ENCODE assay signal across 18 cellular contexts in genomic region chr22:22403306-22403705, GRCh38.
DNase-seq lines count a peak whose midpoint lies in the region; ATAC-seq, FAIRE-seq and TF ChIP-seq lines count a peak whose summit lies in the region.
"Had no signal": no experiment of that assay in that cellular context is flagged by ENCODE, and none has a peak within 500 bp of the region (broad histone marks: within the 10 kb centered on the region; RNA-seq: fewer than 3 reads in every experiment).

No MANE protein-coding gene starts in this region.

- H2AFZ ChIP-seq in OCI-LY1 (ENCODE audit: low read length) (no peak overlapping the region), smooth muscle cell (ENCODE audit: low read depth) (no peak overlapping the region)
- H2AFZ ChIP-seq: GM23248 had no signal

- FAIRE-seq in bronchial epithelial cell (lab: Jason Lieb, UNC) = peak; percentile 92
- FAIRE-seq: G401.6, H1 had no signal

- no peak overlapping the region for H3K27ac Mint-ChIP-seq in naive thymus-derived CD8-positive, alpha-beta T cell

- H3K9ac ChIP-seq in OCI-LY1 (ENCODE audit: low read length) = no peak overlapping the region; the same call in 1 of the 2 replicates
- no peak overlapping the region for H3K9ac ChIP-seq in smooth muscle cell (ENCODE audit: low read depth)
- H3K9ac ChIP-seq: GM23248 had no signal

- H3K4me3 ChIP-seq in OCI-LY1 (ENCODE audit: low read depth, low read length, poor library complexity, severe bottlenecking) = no peak overlapping the region
- no peak overlapping the region for H3K4me3 ChIP-seq in bronchial epithelial cell (ENCODE audit: low read depth, low read length)
- no peak overlapping the region for H3K4me3 ChIP-seq in smooth muscle cell
- H3K4me3 ChIP-seq: GM23248 had no signal

- TF ChIP-seq CTCF in OCI-LY1 (IDR thresholded peaks at IDR 0.05; ENCODE audit: low read length) (no peak), bronchial epithelial cell (IDR thresholded peaks at IDR 0.05; ENCODE audit: insufficient read depth, low read length, severe bottlenecking) (no peak), smooth muscle cell (IDR thresholded peaks at IDR 0.05; ENCODE audit: borderline replicate concordance, insufficient read depth, poor library complexity, severe bottlenecking) (no peak)

- no peaks in the 10 kb centered on the region for H3F3A ChIP-seq in OCI-LY1 (ENCODE audit: insufficient read depth, low read length)
- H3F3A ChIP-seq in smooth muscle cell (ENCODE audit: low read depth) = no peaks in the 10 kb centered on the region

- no peaks in the 10 kb centered on the region for H3K36me3 ChIP-seq in OCI-LY1 (ENCODE audit: insufficient read depth, low read length)
- H3K36me3 ChIP-seq in bronchial epithelial cell (ENCODE audit: control insufficient read depth, insufficient read depth, low read length) = no peaks in the 10 kb centered on the region
- H3K36me3 ChIP-seq in smooth muscle cell (ENCODE audit: low read depth) = no peaks in the 10 kb centered on the region

- no peaks in the 10 kb centered on the region for H3K9me3 Mint-ChIP-seq in naive thymus-derived CD8-positive, alpha-beta T cell
- H3K9me3 Mint-ChIP-seq: CD4-positive, alpha-beta memory T cell had no signal

- peaks cover 0 to 2% (median 0%) of the 10 kb centered on the region in 3 donors for H3K36me3 Mint-ChIP-seq in naive thymus-derived CD8-positive, alpha-beta T cell
- H3K36me3 Mint-ChIP-seq: CD4-positive, alpha-beta memory T cell had no signal

- no peak overlapping the region; the same call in 1 of the 2 replicates for H3K4me2 ChIP-seq in OCI-LY1 (ENCODE audit: low read length)
- H3K4me2 ChIP-seq in smooth muscle cell = no peak overlapping the region

- H3K4me1 Mint-ChIP-seq in naive thymus-derived CD8-positive, alpha-beta T cell = peaks cover 0 to 10% (median 0%) of the 10 kb centered on the region in 4 donors
- H3K4me1 Mint-ChIP-seq: CD4-positive, alpha-beta memory T cell had no signal

- POLR2A ChIA-PET in naive thymus-derived CD8-positive, alpha-beta T cell (lab: Charles Lee) = no interaction called here

- H3K27me3 Mint-ChIP-seq in naive thymus-derived CD8-positive, alpha-beta T cell = peaks cover 3 to 13% (median 6%) of the 10 kb centered on the region in 5 donors

- ATAC-seq in naive thymus-derived CD8-positive, alpha-beta T cell = no peak

- H3K79me2 ChIP-seq in OCI-LY1 (ENCODE audit: insufficient read depth, low read length) = no peaks in the 10 kb centered on the region
- no peaks in the 10 kb centered on the region for H3K79me2 ChIP-seq in smooth muscle cell (ENCODE audit: low read depth)

- peaks cover 50% of the 10 kb centered on the region for H3K4me1 ChIP-seq in OCI-LY1 (ENCODE audit: insufficient read depth, low read length, severe bottlenecking)
- no peaks in the 10 kb centered on the region for H3K4me1 ChIP-seq in smooth muscle cell (ENCODE audit: low read depth)

- H3K9me2 ChIP-seq in OCI-LY1 (ENCODE audit: low read depth, low read length) = no peaks in the 10 kb centered on the region

- H3K27ac ChIP-seq in OCI-LY1 (ENCODE audit: low read depth, low read length, poor library complexity, severe bottlenecking) = peak overlapping the region; percentile 78
- H3K27ac ChIP-seq in smooth muscle cell (ENCODE audit: low read depth) = no peak overlapping the region
- H3K27ac ChIP-seq: GM23248 had no signal

- H3K27me3 ChIP-seq in OCI-LY1 (ENCODE audit: insufficient read depth, low read length) (no peaks in the 10 kb centered on the region), bronchial epithelial cell (ENCODE audit: control insufficient read depth, insufficient read depth, low read length) (peaks cover 3% of the 10 kb centered on the region), smooth muscle cell (ENCODE audit: low read depth) (peaks cover 51% of the 10 kb centered on the region)

- DNase-seq in bronchial epithelial cell (ENCODE audit: low read depth) = no peak
- peak; percentile 91 for DNase-seq in islet precursor cell
- DNase-seq in naive thymus-derived CD8-positive, alpha-beta T cell = no peak
- DNase-seq in NCI-H187 treated with DMSO at 0.1 percent for 48 hours (lab: John Stamatoyannopoulos, UW) = no peak
- no peak for DNase-seq in NOMO-1 (lab: John Stamatoyannopoulos, UW; ENCODE audit: unreplicated experiment in 2 of 2)
- DNase-seq in smooth muscle cell (lab: John Stamatoyannopoulos, UW; ENCODE audit: unreplicated experiment) = no peak
- DNase-seq: C1 segment of cervical spinal cord; Calu3; CD4-positive, alpha-beta memory T cell; COR-L47; DMS53; DMS79 treated with DMSO at 0.1 percent for 48 hours; H7; HCEC 1CT had no signal

- H3K9me3 ChIP-seq in OCI-LY1 (ENCODE audit: low read length) (no peaks in the 10 kb centered on the region), smooth muscle cell (replicated peaks; ENCODE audit: low read depth) (no peaks in the 10 kb centered on the region)

- H4K20me1 ChIP-seq in OCI-LY1 (ENCODE audit: insufficient read depth, low read length) = no peaks in the 10 kb centered on the region
- no peaks in the 10 kb centered on the region for H4K20me1 ChIP-seq in smooth muscle cell (ENCODE audit: low read depth)

- 34% methylated on average over 6 of the region's 6 CpGs for WGBS in smooth muscle cell (ENCODE audit: low lambda C conversion rate)

- H3K4me3 Mint-ChIP-seq in naive thymus-derived CD8-positive, alpha-beta T cell = no peak overlapping the region
- H3K4me3 Mint-ChIP-seq: CD4-positive, alpha-beta memory T cell had no signal
